Comparison of ENCODE assay signal across 8 cellular contexts in the genomic region with DNA sequence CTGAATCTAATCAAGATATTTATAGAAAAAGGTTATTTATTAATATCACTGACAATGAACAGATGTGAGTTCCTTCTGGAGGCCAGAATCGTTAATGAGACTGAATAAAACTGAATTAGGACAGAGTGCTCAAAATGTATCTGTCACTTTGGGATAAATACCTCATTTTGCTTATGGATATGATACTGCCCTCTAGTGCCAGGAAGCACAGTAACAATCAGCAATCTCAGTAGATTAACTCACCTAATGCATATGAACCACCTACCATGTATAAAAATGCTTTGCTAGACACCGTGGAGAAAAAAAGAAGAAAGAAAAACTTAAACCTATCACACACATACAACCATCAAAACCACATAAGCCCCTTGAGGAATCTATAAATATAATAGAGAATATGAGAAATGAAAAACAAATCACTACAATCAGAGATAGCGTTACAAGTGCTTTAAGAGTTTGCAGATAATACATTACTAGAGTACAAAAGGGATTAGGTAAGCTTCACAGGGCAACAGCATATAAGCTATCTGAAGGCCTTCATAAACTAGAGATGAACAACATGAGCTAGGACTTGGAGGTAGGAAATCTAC.
DNase-seq lines count a peak whose midpoint lies in the region; ATAC-seq and TF ChIP-seq lines count a peak whose summit lies in the region.

No MANE protein-coding gene starts in this region.

- H3K36me3 Mint-ChIP-seq in IgD-negative memory B cell, result no peaks in the 10 kb centered on the region

- ATAC-seq in GM21447 (IDR thresholded peaks at IDR 0.05; ENCODE audit: unreplicated experiment) (no peak), HG03460 (IDR thresholded peaks at IDR 0.05; ENCODE audit: unreplicated experiment) (no peak), HG02588 (IDR thresholded peaks at IDR 0.05; ENCODE audit: unreplicated experiment) (no peak)

- peak; percentile 54 for TF ChIP-seq CTCF in WERI-Rb-1 (IDR thresholded peaks at IDR 0.05; ENCODE audit: low read depth, low read length)

- H3K27ac Mint-ChIP-seq in IgD-negative memory B cell, result peak overlapping the region; percentile 0 to 8 (median 3)

- H3K4me3 ChIP-seq in WERI-Rb-1 (ENCODE audit: low read depth, low read length), result no peak overlapping the region

- peaks cover 15 to 30% (median 27%) of the 10 kb centered on the region in 3 donors for H3K4me1 Mint-ChIP-seq in IgD-negative memory B cell

- H3K9me3 ChIP-seq in WERI-Rb-1 (ENCODE audit: severe bottlenecking), result no peaks in the 10 kb centered on the region

- no peaks in the 10 kb centered on the region for H3K9me3 Mint-ChIP-seq in IgD-negative memory B cell

- peaks cover 2% of the 10 kb centered on the region for H3K27me3 Mint-ChIP-seq in IgD-negative memory B cell

- DNase-seq in NCI-H748 (lab: John Stamatoyannopoulos, UW; ENCODE audit: unreplicated experiment) (peak; percentile 15), NCI-H748 treated with DMSO at 0.1 percent for 48 hours (lab: John Stamatoyannopoulos, UW) (no peak), WERI-Rb-1 (no peak), iPS-NIHi7 (ENCODE audit: extremely low spot score) (peak; percentile 34)

- H3K27ac ChIP-seq in WERI-Rb-1, result peak overlapping the region; percentile 10

- H3K27me3 ChIP-seq in WERI-Rb-1 (ENCODE audit: insufficient read depth, low read depth, severe bottlenecking), result no peaks in the 10 kb centered on the region

- H3K36me3 ChIP-seq in WERI-Rb-1, result peaks cover 3% of the 10 kb centered on the region; the same call in 1 of the 2 replicates

- H3K4me3 Mint-ChIP-seq in IgD-negative memory B cell, result no peak overlapping the region

Comparison
In these comparisons a context has a peak if more than half of its experiments do, and no peak if none do; other contexts are left out.
1. DNase-seq: peak in NCI-H748 (single experiment) and iPS-NIHi7 (single experiment); none in NCI-H748 treated with DMSO at 0.1 percent for 48 hours (single experiment) and WERI-Rb-1 (single experiment).